8 cellular contexts compared by ENCODE assay signal in genomic region chrX:149631293-149632165, GRCh38. TPM values are rescaled to one million over a fixed set of nuclear protein-coding genes. Genes with fewer than 3 reads are reported as not detected.
DNase-seq lines count a peak whose midpoint lies in the region; ATAC-seq and TF ChIP-seq lines count a peak whose summit lies in the region.

Gene TMEM185A, minus strand, starts transcription at chrX:149631792. Its CDS starts 212 bp downstream, at chrX:149631580.

- H3K4me1 Mint-ChIP-seq in activated naive CD4-positive, alpha-beta T cell treated with anti-CD3 and anti-CD28 coated beads, Interleukin-2, amount 50 U/mL, for 24 hours = peaks cover 44% of the 10 kb centered on the region

- DNase-seq in GOT3 (lab: John Stamatoyannopoulos, UW) (peak; percentile 2), LNCaP clone FGC (ENCODE audit: low read depth) (no peak), SKM-1 (lab: John Stamatoyannopoulos, UW; ENCODE audit: unreplicated experiment) (peak; percentile 2), Right ventricle myocardium superior (peak; percentile 82), pons (ENCODE audit: low spot score) (peak; percentile 17), transverse colon (peak; percentile 79)

- peak within 1 kb of the TSS; percentile 80 to 86 (median 84) for H3K27ac ChIP-seq in transverse colon

- H3K4me1 ChIP-seq in ES-I3 (ENCODE audit: insufficient read depth, low read length) = no peaks in the 10 kb centered on the region; the same call in 1 of the 2 replicates
- peaks cover 0 to 15% (median 0%) of the 10 kb centered on the region in 4 donors for H3K4me1 ChIP-seq in transverse colon

- H3K9ac ChIP-seq in ES-I3 (ENCODE audit: low read depth, low read length) = peak within 1 kb of the TSS; percentile 71

- intact Hi-C loops in Right ventricle myocardium superior (cut with DNase I) (no loop called here), transverse colon (cut with DNase I; ENCODE audit: low total_unique reads) (loop anchor here (5.0 kb wide), 1 partner anchor 426 kb away; no protein-coding TSS in a partner anchor)

- whole genome bisulfite sequencing in transverse colon (ENCODE audit: low coverage in 1 of 2), 2 donors = 63% methylated on average over 46 of the region's 101 CpGs; no CpG with 5 or more reads in 1 of the 2 donors

- H3K4me3 Mint-ChIP-seq in activated naive CD4-positive, alpha-beta T cell treated with anti-CD3 and anti-CD28 coated beads, Interleukin-2, amount 50 U/mL, for 24 hours = peak within 1 kb of the TSS; percentile 94

- no peak for TF ChIP-seq EP300 in transverse colon (IDR thresholded peaks at IDR 0.05; ENCODE audit: low read depth)

- no peaks in the 10 kb centered on the region for H3K36me3 ChIP-seq in ES-I3 (ENCODE audit: insufficient read depth, low read length)
- H3K36me3 ChIP-seq in transverse colon = no peaks in the 10 kb centered on the region

- H3K36me3 Mint-ChIP-seq in activated naive CD4-positive, alpha-beta T cell treated with anti-CD3 and anti-CD28 coated beads, Interleukin-2, amount 50 U/mL, for 24 hours = no peaks in the 10 kb centered on the region

- no peaks in the 10 kb centered on the region for H3K27me3 Mint-ChIP-seq in activated naive CD4-positive, alpha-beta T cell treated with anti-CD3 and anti-CD28 coated beads, Interleukin-2, amount 50 U/mL, for 24 hours

- H3K9me3 ChIP-seq in ES-I3 (ENCODE audit: control insufficient read depth, insufficient read depth, low read length) = no peaks in the 10 kb centered on the region
- H3K9me3 ChIP-seq in transverse colon = no peaks in the 10 kb centered on the region

- H3K9me3 Mint-ChIP-seq in activated naive CD4-positive, alpha-beta T cell treated with anti-CD3 and anti-CD28 coated beads, Interleukin-2, amount 50 U/mL, for 24 hours = no peaks in the 10 kb centered on the region

- H3K4me3 ChIP-seq in LNCaP clone FGC (ENCODE audit: low read depth, low read length) = peak within 1 kb of the TSS; percentile 60
- H3K4me3 ChIP-seq in transverse colon = peak within 1 kb of the TSS; percentile 65 to 87 (median 80)

- H3K27ac Mint-ChIP-seq in activated naive CD4-positive, alpha-beta T cell treated with anti-CD3 and anti-CD28 coated beads, Interleukin-2, amount 50 U/mL, for 24 hours = peak within 1 kb of the TSS; percentile 84

- ATAC-seq in Right ventricle myocardium superior (ENCODE audit: poor library complexity) = peak; percentile 92

- H3K27me3 ChIP-seq in transverse colon = no peaks in the 10 kb centered on the region

- no peak for TF ChIP-seq POLR2A in transverse colon (IDR thresholded peaks at IDR 0.05)

- in situ Hi-C loops in transverse colon (cut with MboI; ENCODE audit: low pct_ligation_motif_present in 1 of 4, low pct_unique_long_range_greater_than_20kb in 1 of 4, low sequenced_read_pairs in 3 of 4) = loop anchor here in 1 of 4 donors (25.0 kb wide), 1 partner anchor 119 kb away; the partner anchor contains the start of gene IDS

- TF ChIP-seq CTCF in LNCaP clone FGC (IDR thresholded peaks at IDR 0.05; ENCODE audit: control insufficient read depth, extremely low read depth, insufficient read depth) (no peak), transverse colon (IDR thresholded peaks at IDR 0.05) (no peak)

RNA-seq across cellular contexts. Expression of gene TMEM185A, which starts in this region (rescaled TPM):
- total RNA-seq in Right ventricle myocardium superior (28.9 TPM), transverse colon (10 to 100 TPM in 2 of 4 donors, 1 to 10 TPM in 2; 2.2 to 26.8 (median 12.0) TPM)
